ENCODE assay signal across 1 cellular context in the genomic region with DNA sequence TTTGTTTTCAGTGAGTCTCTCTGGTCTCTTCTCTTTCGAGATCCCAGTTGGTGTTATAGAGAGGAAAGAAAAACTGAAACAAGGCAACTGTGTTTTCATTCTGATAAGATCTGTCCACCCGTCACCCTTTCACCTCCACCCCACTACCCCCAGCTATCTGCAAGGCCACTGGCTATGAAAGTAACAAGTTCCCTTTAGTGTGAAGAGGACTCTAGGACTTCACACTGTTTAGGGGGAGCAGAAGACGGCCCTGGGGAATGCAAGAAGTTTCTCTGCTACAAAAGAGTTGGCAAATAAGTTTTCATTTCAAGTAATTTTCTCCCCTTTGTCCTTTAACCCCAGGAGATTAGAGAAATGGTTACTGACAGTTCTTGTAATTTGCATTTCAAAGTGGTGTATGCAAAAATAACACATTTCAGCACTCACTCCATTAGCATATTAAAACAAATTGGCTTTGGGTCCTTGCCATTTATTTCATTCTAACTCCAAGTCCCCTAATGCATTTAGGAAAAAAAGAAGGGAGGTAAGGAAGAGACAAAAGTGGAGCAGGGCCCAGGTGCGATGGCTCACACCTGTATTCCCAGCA.
TF ChIP-seq lines count a peak whose summit lies in the region.

No MANE protein-coding gene starts in this region.

TF ChIP-seq in GM12878, 131 proteins besides CTCF, POLR2A, EP300 and RAD21 (continued from another document):
- TF ChIP-seq NR2F1 (conservative IDR thresholded peaks at IDR 0.05) (peak; percentile 59; the same call in 1 of the 2 replicates), ESRRA (IDR thresholded peaks at IDR 0.05; ENCODE audit: low read length) (no peak), FOXK2 (IDR thresholded peaks at IDR 0.05) (no peak), MTA2 (IDR thresholded peaks at IDR 0.05; ENCODE audit: low read depth) (no peak), CUX1 (IDR thresholded peaks at IDR 0.05; ENCODE audit: insufficient replicate concordance, low read depth, low read length) (no peak), BHLHE40 (IDR thresholded peaks at IDR 0.05; ENCODE audit: borderline replicate concordance in 1 of 2, low read depth in 2 of 2, low read length in 1 of 2) (no peak), MEF2B (IDR thresholded peaks at IDR 0.05; ENCODE audit: partially characterized antibody, poor library complexity, severe bottlenecking) (peak; percentile 44), CBFB (IDR thresholded peaks at IDR 0.05; ENCODE audit: low read depth) (no peak)
- TF ChIP-seq, protein P1, sequence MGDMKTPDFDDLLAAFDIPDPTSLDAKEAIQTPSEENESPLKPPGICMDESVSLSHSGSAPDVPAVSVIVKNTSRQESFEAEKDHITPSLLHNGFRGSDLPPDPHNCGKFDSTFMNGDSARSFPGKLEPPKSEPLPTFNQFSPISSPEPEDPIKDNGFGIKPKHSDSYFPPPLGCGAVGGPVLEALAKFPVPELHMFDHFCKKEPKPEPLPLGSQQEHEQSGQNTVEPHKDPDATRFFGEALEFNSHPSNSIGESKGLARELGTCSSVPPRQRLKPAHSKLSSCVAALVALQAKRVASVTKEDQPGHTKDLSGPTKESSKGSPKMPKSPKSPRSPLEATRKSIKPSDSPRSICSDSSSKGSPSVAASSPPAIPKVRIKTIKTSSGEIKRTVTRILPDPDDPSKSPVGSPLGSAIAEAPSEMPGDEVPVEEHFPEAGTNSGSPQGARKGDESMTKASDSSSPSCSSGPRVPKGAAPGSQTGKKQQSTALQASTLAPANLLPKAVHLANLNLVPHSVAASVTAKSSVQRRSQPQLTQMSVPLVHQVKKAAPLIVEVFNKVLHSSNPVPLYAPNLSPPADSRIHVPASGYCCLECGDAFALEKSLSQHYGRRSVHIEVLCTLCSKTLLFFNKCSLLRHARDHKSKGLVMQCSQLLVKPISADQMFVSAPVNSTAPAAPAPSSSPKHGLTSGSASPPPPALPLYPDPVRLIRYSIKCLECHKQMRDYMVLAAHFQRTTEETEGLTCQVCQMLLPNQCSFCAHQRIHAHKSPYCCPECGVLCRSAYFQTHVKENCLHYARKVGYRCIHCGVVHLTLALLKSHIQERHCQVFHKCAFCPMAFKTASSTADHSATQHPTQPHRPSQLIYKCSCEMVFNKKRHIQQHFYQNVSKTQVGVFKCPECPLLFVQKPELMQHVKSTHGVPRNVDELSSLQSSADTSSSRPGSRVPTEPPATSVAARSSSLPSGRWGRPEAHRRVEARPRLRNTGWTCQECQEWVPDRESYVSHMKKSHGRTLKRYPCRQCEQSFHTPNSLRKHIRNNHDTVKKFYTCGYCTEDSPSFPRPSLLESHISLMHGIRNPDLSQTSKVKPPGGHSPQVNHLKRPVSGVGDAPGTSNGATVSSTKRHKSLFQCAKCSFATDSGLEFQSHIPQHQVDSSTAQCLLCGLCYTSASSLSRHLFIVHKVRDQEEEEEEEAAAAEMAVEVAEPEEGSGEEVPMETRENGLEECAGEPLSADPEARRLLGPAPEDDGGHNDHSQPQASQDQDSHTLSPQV (IDR thresholded peaks at IDR 0.05) = no peak
